19 cellular contexts compared by ENCODE assay signal in the genomic region with DNA sequence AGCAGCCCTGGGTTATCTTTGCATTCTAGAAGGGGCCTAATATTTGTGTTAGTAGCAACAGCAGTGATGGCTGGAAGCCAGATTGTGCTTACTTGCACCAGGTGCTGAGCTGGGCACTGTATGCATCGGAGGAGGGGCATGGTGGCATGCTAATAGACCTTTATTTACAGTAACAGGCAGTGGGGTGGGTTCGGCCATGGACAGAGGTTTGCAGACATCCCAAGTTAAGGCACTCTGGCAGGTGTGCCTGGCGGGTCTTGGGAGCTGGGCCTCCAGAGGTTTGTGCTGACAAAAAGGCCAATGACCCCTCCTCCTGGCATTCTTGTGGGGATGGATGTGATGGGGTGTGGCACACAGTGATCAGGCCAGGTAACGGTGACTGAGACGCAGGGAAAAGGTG. TPM values are rescaled to one million over a fixed set of nuclear protein-coding genes. Genes with fewer than 3 reads are reported as not detected.
A peak's percentile ranks its signal among the peaks of the same experiment; 100 is the strongest.
DNase-seq lines count a peak whose midpoint lies in the region; ATAC-seq and TF ChIP-seq lines count a peak whose summit lies in the region.
"Had no signal": no experiment of that assay in that cellular context is flagged by ENCODE, and none has a peak within 500 bp of the region (broad histone marks: within the 10 kb centered on the region; RNA-seq: fewer than 3 reads in every experiment).

No MANE protein-coding gene starts in this region.

- H3K4me3 Mint-ChIP-seq in natural killer cell treated with Interleukin-12 subunit alpha and Interleukin-12 subunit beta and Interleukin-15 and Interleukin-18, amount 100 ng/mL, for 72 hours: peak overlapping the region; percentile 54
- no peak overlapping the region for H3K4me3 Mint-ChIP-seq in natural killer cell
- H3K4me3 Mint-ChIP-seq: activated B cell treated with CpG ODN at 0.5 μM for 24 hours; activated naive CD8-positive, alpha-beta T cell treated with anti-CD3 and anti-CD28 coated beads, Interleukin-2, amount 10 ng/mL, durations not matched to agents 7 days and 5 days; endodermal cell had no signal

- in situ Hi-C loops in ACHN (cut with HindIII; ENCODE audit: low pct_ligation_motif_present, low pct_unique_long_range_greater_than_20kb, low sequenced_read_pairs): no loop called here

- H3K4me1 ChIP-seq in lower lobe of right lung (peaks cover 49% of the 10 kb centered on the region), ovary (ENCODE audit: insufficient read depth) (no peaks in the 10 kb centered on the region)

- H3K4me1 Mint-ChIP-seq in natural killer cell treated with Interleukin-12 subunit alpha and Interleukin-12 subunit beta and Interleukin-15 and Interleukin-18, amount 100 ng/mL, for 72 hours (ENCODE audit: low read depth in 2 of 2): peaks cover 23 to 32% of the 10 kb centered on the region in 2 donors
- peaks cover 0 to 27% of the 10 kb centered on the region in 2 donors for H3K4me1 Mint-ChIP-seq in natural killer cell
- H3K4me1 Mint-ChIP-seq: activated B cell treated with CpG ODN at 0.5 μM for 24 hours; activated naive CD8-positive, alpha-beta T cell treated with anti-CD3 and anti-CD28 coated beads, Interleukin-2, amount 10 ng/mL, durations not matched to agents 7 days and 5 days had no signal

- peaks cover 4 to 7% of the 10 kb centered on the region in 2 donors for H3K27me3 Mint-ChIP-seq in natural killer cell treated with Interleukin-12 subunit alpha and Interleukin-12 subunit beta and Interleukin-15 and Interleukin-18, amount 100 ng/mL, for 72 hours
- H3K27me3 Mint-ChIP-seq in natural killer cell (ENCODE audit: low read depth in 2 of 2): no peaks in the 10 kb centered on the region

- no peaks in the 10 kb centered on the region for H3K27me3 ChIP-seq in lower lobe of right lung (ENCODE audit: low read depth)
- no peaks in the 10 kb centered on the region for H3K27me3 ChIP-seq in ovary
- H3K27me3 ChIP-seq: cardiac muscle cell, Peyer's patch, tibial artery had no signal

- no peak for TF ChIP-seq EP300 in ovary (IDR thresholded peaks at IDR 0.05)

- no peak for DNase-seq in natural killer cell treated with Interleukin-12 subunit alpha and Interleukin-12 subunit beta and Interleukin-15 and Interleukin-18, amount 100 ng/mL, for 72 hours (ENCODE audit: low spot score)
- no peak for DNase-seq in natural killer cell
- DNase-seq in NCI-H774 (lab: John Stamatoyannopoulos, UW): peak; percentile 82
- no peak for DNase-seq in lower lobe of right lung
- no peak for DNase-seq in OCI-M1 (lab: John Stamatoyannopoulos, UW)
- no peak for DNase-seq in ACHN
- no peak for DNase-seq in ovary
- DNase-seq: activated B cell treated with CpG ODN at 0.5 μM for 24 hours; activated CD8-positive, alpha-beta memory T cell treated with anti-CD3 and anti-CD28 coated beads, Interleukin-2, amount 50 U/mL, for 48 hours; activated naive CD8-positive, alpha-beta T cell treated with anti-CD3 and anti-CD28 coated beads, Interleukin-2, amount 10 ng/mL, durations not matched to agents 7 days and 5 days; endodermal cell; stimulated activated CD8-positive, alpha-beta memory T cell treated with anti-CD3 and anti-CD28 coated beads, Interleukin-4, amount 100 ng/mL, for 48 hours; T-helper 1 cell had no signal

- H3K9me3 ChIP-seq in lower lobe of right lung: no peaks in the 10 kb centered on the region
- H3K9me3 ChIP-seq in ovary: no peaks in the 10 kb centered on the region
- H3K9me3 ChIP-seq: Peyer's patch, tibial artery had no signal

- ATAC-seq in natural killer cell treated with Interleukin-12 subunit alpha and Interleukin-12 subunit beta and Interleukin-15 and Interleukin-18, amount 100 ng/mL, for 72 hours: no peak
- ATAC-seq in natural killer cell (no peak), lower lobe of right lung (no peak), HG03442 (IDR thresholded peaks at IDR 0.05; ENCODE audit: unreplicated experiment) (no peak)

- intact Hi-C loops in natural killer cell (cut with micrococcal nuclease) (no loop called here), lower lobe of right lung (cut with DNase I) (no loop called here), ovary (cut with DNase I) (no loop called here)

- H3K36me3 ChIP-seq in lower lobe of right lung: no peaks in the 10 kb centered on the region
- no peaks in the 10 kb centered on the region for H3K36me3 ChIP-seq in ovary
- H3K36me3 ChIP-seq: cardiac muscle cell, Peyer's patch, tibial artery had no signal

- 85 to 92% (median 89%) methylated on average over 5 of the region's 5 CpGs for WGBS in ovary, 3 donors

- no peaks in the 10 kb centered on the region for H3K9me3 Mint-ChIP-seq in natural killer cell treated with Interleukin-12 subunit alpha and Interleukin-12 subunit beta and Interleukin-15 and Interleukin-18, amount 100 ng/mL, for 72 hours
- H3K9me3 Mint-ChIP-seq in natural killer cell: no peaks in the 10 kb centered on the region
- H3K9me3 Mint-ChIP-seq: activated B cell treated with CpG ODN at 0.5 μM for 24 hours; activated naive CD8-positive, alpha-beta T cell treated with anti-CD3 and anti-CD28 coated beads, Interleukin-2, amount 10 ng/mL, durations not matched to agents 7 days and 5 days; endodermal cell had no signal

- TF ChIP-seq CTCF in natural killer cell (IDR thresholded peaks at IDR 0.05): no peak
- no peak for TF ChIP-seq CTCF in lower lobe of right lung (IDR thresholded peaks at IDR 0.05)
- TF ChIP-seq CTCF in ovary (IDR thresholded peaks at IDR 0.05): no peak

- peak overlapping the region; percentile 76 to 81 for H3K27ac Mint-ChIP-seq in natural killer cell treated with Interleukin-12 subunit alpha and Interleukin-12 subunit beta and Interleukin-15 and Interleukin-18, amount 100 ng/mL, for 72 hours
- peak overlapping the region in 1 of 2 donors; percentile 32 for H3K27ac Mint-ChIP-seq in natural killer cell
- H3K27ac Mint-ChIP-seq: activated B cell treated with CpG ODN at 0.5 μM for 24 hours; activated naive CD8-positive, alpha-beta T cell treated with anti-CD3 and anti-CD28 coated beads, Interleukin-2, amount 10 ng/mL, durations not matched to agents 7 days and 5 days; endodermal cell had no signal

- H3K27ac ChIP-seq in lower lobe of right lung (peak overlapping the region; percentile 78), ovary (no peak overlapping the region)
- H3K27ac ChIP-seq: cardiac muscle cell, GM23248, tibial artery had no signal

- TF ChIP-seq POLR2A in ovary (IDR thresholded peaks at IDR 0.05): no peak

- H3K4me3 ChIP-seq in lower lobe of right lung (no peak overlapping the region), ovary (no peak overlapping the region)
- H3K4me3 ChIP-seq: cardiac muscle cell, GM23248, Peyer's patch, tibial artery had no signal

- no peaks in the 10 kb centered on the region for H3K36me3 Mint-ChIP-seq in natural killer cell treated with Interleukin-12 subunit alpha and Interleukin-12 subunit beta and Interleukin-15 and Interleukin-18, amount 100 ng/mL, for 72 hours
- H3K36me3 Mint-ChIP-seq in natural killer cell: no peaks in the 10 kb centered on the region
- H3K36me3 Mint-ChIP-seq: activated naive CD8-positive, alpha-beta T cell treated with anti-CD3 and anti-CD28 coated beads, Interleukin-2, amount 10 ng/mL, durations not matched to agents 7 days and 5 days had no signal

RNA-seq across cellular contexts. Expression of a gene that starts 39.0 kb away (rescaled TPM):
- 10 to 100 TPM; 13.7 to 16.8 TPM for total RNA-seq in natural killer cell treated with Interleukin-12 subunit alpha and Interleukin-12 subunit beta and Interleukin-15 and Interleukin-18, amount 100 ng/mL, for 72 hours
- total RNA-seq in natural killer cell: 10 to 100 TPM in 2 of 3 donors, 1 to 10 TPM in 1; 8.0 to 17.9 (median 17.2) TPM
- 99.7 TPM for total RNA-seq in lower lobe of right lung
- total RNA-seq in ovary: 10 to 100 TPM in 5 of 7 donors, 1 to 10 TPM in 2; 7.0 to 30.8 (median 18.3) TPM
- 10 to 100 TPM in 1 of 2 donors, 1 to 10 TPM in 1; 10.0 to 42.1 TPM for polyA plus RNA-seq in ovary
- total RNA-seq: activated B cell treated with CpG ODN at 0.5 μM for 24 hours, GM23248, NCI-H460 had no signal
